8 cellular contexts compared by ENCODE assay signal in genomic region chr6:37566209-37566859, GRCh38.
DNase-seq lines count a peak whose midpoint lies in the region; ATAC-seq and TF ChIP-seq lines count a peak whose summit lies in the region.

No MANE protein-coding gene starts in this region.

- peak overlapping the region; percentile 63 for H3K4me3 Mint-ChIP-seq in endodermal cell

- 12 to 40% methylated on average over 6 to 22 of the region's 22 CpGs for WGBS in endodermal cell (ENCODE audit: insufficient coverage in 1 of 2, insufficient read length in 1 of 2), 2 experiments

- H3K27ac ChIP-seq in endodermal cell (ENCODE audit: low read depth, low read length): peak overlapping the region; percentile 99
- no peak overlapping the region for H3K27ac ChIP-seq in muscle layer of duodenum (ENCODE audit: low read length)

- H3K9me3 ChIP-seq in endodermal cell (ENCODE audit: control insufficient read depth, low read length) (no peaks in the 10 kb centered on the region), muscle layer of duodenum (ENCODE audit: control insufficient read depth in 1 of 2, low read length in 2 of 2) (no peaks in the 10 kb centered on the region)

- no peaks in the 10 kb centered on the region for H3K27me3 ChIP-seq in endodermal cell (ENCODE audit: control insufficient read depth, insufficient read depth, low read length, poor library complexity, severe bottlenecking)
- H3K27me3 ChIP-seq in muscle layer of duodenum (ENCODE audit: low read depth, low read length): peaks cover 9% of the 10 kb centered on the region

- H3K4me3 ChIP-seq in endodermal cell (ENCODE audit: low read length) (peak overlapping the region; percentile 81), muscle layer of duodenum (ENCODE audit: low read depth in 1 of 2, low read length in 2 of 2) (peak overlapping the region; percentile 43 to 63)

- H3K27ac Mint-ChIP-seq in endodermal cell: peak overlapping the region; percentile 81

- no peaks in the 10 kb centered on the region for H3K36me3 Mint-ChIP-seq in endodermal cell (ENCODE audit: low read depth)

- H3K27me3 Mint-ChIP-seq in endodermal cell (ENCODE audit: insufficient read depth): peaks cover 19% of the 10 kb centered on the region

- H3K36me3 ChIP-seq in endodermal cell (ENCODE audit: control insufficient read depth, insufficient read depth, low read length): no peaks in the 10 kb centered on the region
- H3K36me3 ChIP-seq in muscle layer of duodenum (ENCODE audit: control insufficient read depth in 1 of 2, insufficient read depth in 2 of 2, low read length in 2 of 2): no peaks in the 10 kb centered on the region

- peak overlapping the region; percentile 53 for H3K9ac ChIP-seq in endodermal cell (ENCODE audit: extremely low read depth, low read length, poor library complexity, severe bottlenecking)

- TF ChIP-seq CTCF in endodermal cell (conservative IDR thresholded peaks at IDR 0.05): peak; percentile 97

- no peaks in the 10 kb centered on the region for H3K9me3 Mint-ChIP-seq in endodermal cell

- DNase-seq in ELF-1 (ENCODE audit: low read depth, low spot score) (peak; percentile 88), NCI-H510A (lab: John Stamatoyannopoulos, UW) (peak; percentile 27), endodermal cell (peak; percentile 93)
- peak; percentile 31 to 63 (median 58) for DNase-seq in activated CD8-positive, alpha-beta memory T cell treated with anti-CD3 and anti-CD28 coated beads for 48 hours (ENCODE audit: low read depth in 2 of 3, low spot score in 2 of 3)
- DNase-seq in stimulated activated CD8-positive, alpha-beta memory T cell treated with anti-CD3 and anti-CD28 coated beads, Interleukin-7, amount 100 ng/mL, for 24 hours (ENCODE audit: low read depth): peak; percentile 63

- ATAC-seq in HG02623 (IDR thresholded peaks at IDR 0.05; ENCODE audit: unreplicated experiment) (peak; percentile 37), GM21619 (IDR thresholded peaks at IDR 0.05; ENCODE audit: unreplicated experiment) (no peak)

- H3K4me1 ChIP-seq in endodermal cell (ENCODE audit: control insufficient read depth, insufficient read depth, low read length) (peaks cover 13% of the 10 kb centered on the region), muscle layer of duodenum (ENCODE audit: control insufficient read depth in 1 of 2, insufficient read depth in 2 of 2, low read length in 2 of 2) (peaks cover 0 to 8% of the 10 kb centered on the region in 2 donors)

- peaks cover 23% of the 10 kb centered on the region for H3K4me1 Mint-ChIP-seq in endodermal cell

Comparison
In these comparisons a context has a peak if more than half of its experiments do, and no peak if none do; other contexts are left out.
1. DNase-seq: peak in every context shown above with its lines; median percentile 93 in endodermal cell; 88 in ELF-1; 63 in stimulated activated CD8-positive, alpha-beta memory T cell treated with anti-CD3 and anti-CD28 coated beads, Interleukin-7, amount 100 ng/mL, for 24 hours; 58 in activated CD8-positive, alpha-beta memory T cell treated with anti-CD3 and anti-CD28 coated beads for 48 hours; 27 in NCI-H510A.